In genomic region chr6:169854083-169854725, GRCh38 we compare ENCODE assay signal across 15 cellular contexts.
DNase-seq lines count a peak whose midpoint lies in the region; ATAC-seq and TF ChIP-seq lines count a peak whose summit lies in the region.
"Had no signal": no experiment of that assay in that cellular context is flagged by ENCODE, and none has a peak within 500 bp of the region (broad histone marks: within the 10 kb centered on the region; RNA-seq: fewer than 3 reads in every experiment).

No MANE protein-coding gene starts in this region.

- H3K4me3 Mint-ChIP-seq in CD14-positive monocyte = no peak overlapping the region
- H3K4me3 Mint-ChIP-seq: CD4-positive, alpha-beta T cell had no signal

- no peak for TF ChIP-seq POLR2A in stomach (IDR thresholded peaks at IDR 0.05)
- no peak for TF ChIP-seq POLR2A in body of pancreas (IDR thresholded peaks at IDR 0.05)

- no peak for TF ChIP-seq EP300 in stomach (IDR thresholded peaks at IDR 0.05)

- no peaks in the 10 kb centered on the region for H3K4me1 Mint-ChIP-seq in CD14-positive monocyte

- DNase-seq in 8988T (peak; percentile 6), CD14-positive monocyte (ENCODE audit: low spot score) (peak; percentile 23), lung (ENCODE audit: low spot score) (peak; percentile 17), stomach (peak; percentile 19), psoas muscle (no peak), body of pancreas (no peak), epidermal melanocyte (ENCODE audit: insufficient read length, low spot score) (no peak)
- DNase-seq: AML-193; Calu3; CD4-positive, alpha-beta T cell; NCI-H1092; NCI-H2081 treated with DMSO at 0.1 percent for 48 hours; NCI-H510A treated with DMSO at 0.1 percent for 48 hours; PC-9 had no signal

- H3K36me3 ChIP-seq in lung (ENCODE audit: control insufficient read depth in 2 of 2, insufficient read depth in 2 of 2, low read length in 2 of 2) (no peaks in the 10 kb centered on the region), stomach (no peaks in the 10 kb centered on the region), psoas muscle (ENCODE audit: insufficient read depth in 1 of 2, low read depth in 1 of 2) (no peaks in the 10 kb centered on the region), body of pancreas (replicated peaks in 1 of 2; ENCODE audit: insufficient read depth in 1 of 2, low read depth in 2 of 2) (no peaks in the 10 kb centered on the region)

- ATAC-seq in lung (ENCODE audit: insufficient read depth, low FRiP score) (no peak), psoas muscle (no peak), body of pancreas (no peak)

- intact Hi-C loops in CD14-positive monocyte (cut with micrococcal nuclease) (no loop called here), stomach (cut with DNase I; ENCODE audit: low total_unique reads) (no loop called here), psoas muscle (cut with DNase I) (no loop called here), body of pancreas (cut with DNase I) (no loop called here)

- H3K36me3 Mint-ChIP-seq in CD14-positive monocyte = no peaks in the 10 kb centered on the region

- no peak overlapping the region for H3K27ac Mint-ChIP-seq in CD14-positive monocyte
- H3K27ac Mint-ChIP-seq: CD4-positive, alpha-beta T cell had no signal

- H3K27ac ChIP-seq in lung (ENCODE audit: low read depth in 1 of 2, low read length in 1 of 2) = peak overlapping the region in 1 of 2 donors; percentile 23
- no peak overlapping the region for H3K27ac ChIP-seq in stomach
- H3K27ac ChIP-seq in psoas muscle = no peak overlapping the region
- no peak overlapping the region for H3K27ac ChIP-seq in body of pancreas
- H3K27ac ChIP-seq: KMS-11, PC-9 had no signal

- H3K27me3 ChIP-seq in lung (ENCODE audit: control insufficient read depth, insufficient read depth) = no peaks in the 10 kb centered on the region
- no peaks in the 10 kb centered on the region for H3K27me3 ChIP-seq in stomach
- H3K27me3 ChIP-seq in psoas muscle (ENCODE audit: insufficient read depth in 3 of 3, low read length in 2 of 3) = no peaks in the 10 kb centered on the region
- H3K27me3 ChIP-seq in body of pancreas = no peaks in the 10 kb centered on the region

- H3K4me1 ChIP-seq in lung (ENCODE audit: control insufficient read depth in 2 of 2, insufficient read depth in 2 of 2, low read length in 2 of 2) (peaks cover 0 to 15% of the 10 kb centered on the region in 2 donors), stomach (no peaks in the 10 kb centered on the region), psoas muscle (no peaks in the 10 kb centered on the region), body of pancreas (no peaks in the 10 kb centered on the region)

- H3K4me3 ChIP-seq in lung = no peak overlapping the region
- no peak overlapping the region for H3K4me3 ChIP-seq in stomach
- H3K4me3 ChIP-seq in psoas muscle = no peak overlapping the region
- no peak overlapping the region for H3K4me3 ChIP-seq in body of pancreas
- H3K4me3 ChIP-seq: PC-9 had no signal

- H3K27me3 Mint-ChIP-seq in CD14-positive monocyte (ENCODE audit: low read depth in 3 of 3) = peaks cover 0 to 2% (median 0%) of the 10 kb centered on the region in 3 donors
- H3K27me3 Mint-ChIP-seq: CD4-positive, alpha-beta T cell had no signal

- H3K9me3 ChIP-seq in lung (ENCODE audit: control insufficient read depth in 2 of 2, insufficient read depth in 1 of 2, low read length in 1 of 2) = peaks cover 0 to 21% of the 10 kb centered on the region in 2 donors
- H3K9me3 ChIP-seq in stomach = peaks cover 2 to 21% (median 14%) of the 10 kb centered on the region in 4 donors
- H3K9me3 ChIP-seq in psoas muscle = peaks cover 6% of the 10 kb centered on the region
- H3K9me3 ChIP-seq in body of pancreas = peaks cover 0 to 12% (median 0%) of the 10 kb centered on the region in 3 donors

- H3K9me3 Mint-ChIP-seq in CD14-positive monocyte = peaks cover 26 to 46% (median 35%) of the 10 kb centered on the region in 7 donors
- H3K9me3 Mint-ChIP-seq: CD4-positive, alpha-beta T cell had no signal

- TF ChIP-seq CTCF in CD14-positive monocyte (IDR thresholded peaks at IDR 0.05) (no peak), lung (IDR thresholded peaks at IDR 0.05; ENCODE audit: control extremely low read depth, extremely low read depth) (no peak), stomach (IDR thresholded peaks at IDR 0.05) (no peak), psoas muscle (IDR thresholded peaks at IDR 0.05) (no peak), body of pancreas (IDR thresholded peaks at IDR 0.05) (no peak)

- WGBS in lung, 2 donors = 96 to 97% methylated on average over 12 of the region's 12 CpGs
- WGBS in stomach, 5 donors = 90 to 94% (median 94%) methylated on average over 8 to 12 of the region's 12 CpGs
- 95 to 96% (median 96%) methylated on average over 12 of the region's 12 CpGs for WGBS in psoas muscle, 3 donors
- WGBS in body of pancreas, 2 donors = 86 to 96% methylated on average over 10 to 12 of the region's 12 CpGs

Comparison
In these comparisons a context has a peak if more than half of its experiments do, and no peak if none do; other contexts are left out.
1. DNase-seq: peak in 8988T (single experiment), CD14-positive monocyte (single experiment), lung (single experiment) and stomach (single experiment); none in psoas muscle (0 of 2), body of pancreas (0 of 4) and epidermal melanocyte (single experiment).